19 cellular contexts compared by ENCODE assay signal in genomic region chr1:63269571-63269970, GRCh38. TPM values are rescaled to one million over a fixed set of nuclear protein-coding genes. Genes with fewer than 3 reads are reported as not detected.
"Had no signal": no experiment of that assay in that cellular context is flagged by ENCODE, and none has a peak within 500 bp of the region (broad histone marks: within the 10 kb centered on the region; RNA-seq: fewer than 3 reads in every experiment).

No MANE protein-coding gene starts in this region.

- ATAC-seq: activated T-cell treated with anti-CD3 and anti-CD28 coated beads, Interleukin-2, amount 50 U/mL, for 4 hours; lower lobe of right lung; mucosa of descending colon; natural killer cell; stimulated activated naive CD8-positive, alpha-beta T cell treated with anti-CD3 and anti-CD28 coated beads, Interleukin-15, amount 100 ng/mL, for 72 hours had no signal

- H3K4me1 ChIP-seq: lower lobe of right lung, psoas muscle, testis had no signal

- DNase-seq: activated CD4-positive, alpha-beta memory T cell treated with anti-CD3 and anti-CD28 coated beads for 36 hours; activated CD4-positive, alpha-beta T cell treated with anti-CD3 and anti-CD28 coated beads for 1 hour; activated effector memory CD4-positive, alpha-beta T cell treated with anti-CD3 and anti-CD28 coated beads, Interleukin-2, amount 50 U/mL, for 16 hours; activated T-cell treated with anti-CD3 and anti-CD28 coated beads, Interleukin-2, amount 50 U/mL, for 4 hours; dermis blood vessel endothelial cell; glutamatergic neuron; immature natural killer cell; lower lobe of right lung; mucosa of descending colon; natural killer cell; occipital lobe; psoas muscle; stimulated activated CD4-positive, alpha-beta T cell treated with anti-CD3 and anti-CD28 coated beads, Interleukin-15, amount 100 ng/mL, for 24 hours; stimulated activated CD4-positive, alpha-beta T cell treated with anti-CD3 and anti-CD28 coated beads, Interleukin-4, amount 100 ng/mL, for 4 hours; stimulated activated naive CD8-positive, alpha-beta T cell treated with anti-CD3 and anti-CD28 coated beads, Interleukin-15, amount 100 ng/mL, for 72 hours; testis had no signal

- H3K36me3 Mint-ChIP-seq: activated CD4-positive, alpha-beta memory T cell treated with anti-CD3 and anti-CD28 coated beads for 36 hours; immature natural killer cell; natural killer cell had no signal

- H3K27ac ChIP-seq: lower lobe of right lung, psoas muscle, testis had no signal

- H3K9me3 Mint-ChIP-seq: activated CD4-positive, alpha-beta memory T cell treated with anti-CD3 and anti-CD28 coated beads for 36 hours; activated T-cell treated with anti-CD3 and anti-CD28 coated beads, Interleukin-2, amount 50 U/mL, for 4 hours; natural killer cell; stimulated activated naive CD8-positive, alpha-beta T cell treated with anti-CD3 and anti-CD28 coated beads, Interleukin-15, amount 100 ng/mL, for 72 hours had no signal

- H3K9me3 ChIP-seq: lower lobe of right lung, mucosa of descending colon, psoas muscle, testis had no signal

- H3K27me3 ChIP-seq: testis had no signal

- H3K4me3 ChIP-seq: lower lobe of right lung, mucosa of descending colon, psoas muscle, testis had no signal

- H3K27ac Mint-ChIP-seq: activated CD4-positive, alpha-beta memory T cell treated with anti-CD3 and anti-CD28 coated beads for 36 hours; activated naive CD8-positive, alpha-beta T cell; immature natural killer cell; natural killer cell; stimulated activated naive CD8-positive, alpha-beta T cell treated with anti-CD3 and anti-CD28 coated beads, Interleukin-15, amount 100 ng/mL, for 72 hours had no signal

- H3K36me3 ChIP-seq: lower lobe of right lung had no signal

- H3K4me3 Mint-ChIP-seq: activated CD4-positive, alpha-beta memory T cell treated with anti-CD3 and anti-CD28 coated beads for 36 hours; activated naive CD8-positive, alpha-beta T cell; activated T-cell treated with anti-CD3 and anti-CD28 coated beads, Interleukin-2, amount 50 U/mL, for 4 hours; immature natural killer cell; natural killer cell; stimulated activated naive CD8-positive, alpha-beta T cell treated with anti-CD3 and anti-CD28 coated beads, Interleukin-15, amount 100 ng/mL, for 72 hours had no signal

- H3K4me1 Mint-ChIP-seq: immature natural killer cell; natural killer cell; stimulated activated naive CD8-positive, alpha-beta T cell treated with anti-CD3 and anti-CD28 coated beads, Interleukin-15, amount 100 ng/mL, for 72 hours had no signal

RNA-seq across cellular contexts. Expression of gene FOXD3, which starts 52.8 kb away (rescaled TPM):
- total RNA-seq: activated CD4-positive, alpha-beta memory T cell treated with anti-CD3 and anti-CD28 coated beads for 36 hours; activated T-cell treated with anti-CD3 and anti-CD28 coated beads, Interleukin-2, amount 50 U/mL, for 4 hours; cerebellum; dermis blood vessel endothelial cell; lower lobe of right lung; natural killer cell; occipital lobe; ureter had no signal
- polyA plus RNA-seq: immature natural killer cell had no signal
